ENCODE assay signal across 19 cellular contexts in the genomic region with DNA sequence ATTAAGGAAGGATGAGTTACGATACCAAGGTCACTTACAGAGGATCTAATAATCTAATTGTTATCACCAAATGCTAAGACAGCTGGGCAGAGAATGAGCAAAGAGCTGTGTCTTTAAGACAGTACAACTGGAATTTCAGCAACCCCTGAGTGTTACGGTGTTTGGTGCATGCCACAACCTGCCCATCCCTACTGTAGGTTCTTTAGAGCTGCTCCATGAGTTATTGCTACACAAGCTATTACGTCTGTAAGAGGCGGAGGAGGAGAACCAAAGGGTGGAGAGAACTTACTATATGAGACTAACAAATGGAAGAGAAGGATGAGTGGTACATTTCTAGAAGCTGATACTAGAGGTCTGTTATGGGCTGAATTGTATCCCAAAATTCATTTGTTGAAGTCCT. TPM values are rescaled to one million over a fixed set of nuclear protein-coding genes. Genes with fewer than 3 reads are reported as not detected.
A peak's percentile ranks its signal among the peaks of the same experiment; 100 is the strongest.
DNase-seq lines count a peak whose midpoint lies in the region; ATAC-seq, FAIRE-seq and TF ChIP-seq lines count a peak whose summit lies in the region.
"Had no signal": no experiment of that assay in that cellular context is flagged by ENCODE, and none has a peak within 500 bp of the region (broad histone marks: within the 10 kb centered on the region; RNA-seq: fewer than 3 reads in every experiment).

No MANE protein-coding gene starts in this region.

- in situ Hi-C loops in Panc1 (cut with HindIII; ENCODE audit: low pct_unique_long_range_greater_than_20kb, low sequenced_read_pairs) = no loop called here

- peak overlapping the region; percentile 82 for H3K4me2 ChIP-seq in keratinocyte (ENCODE audit: control insufficient read depth, extremely low read depth, insufficient read depth, low read depth, low read length)

- H3K9me1 ChIP-seq in keratinocyte (ENCODE audit: control insufficient read depth, extremely low read depth, insufficient read depth, low read length) = no peaks in the 10 kb centered on the region

- H3K27me3 ChIP-seq in Panc1 (ENCODE audit: control insufficient read depth, insufficient read depth, low read length) = no peaks in the 10 kb centered on the region
- no peaks in the 10 kb centered on the region for H3K27me3 ChIP-seq in keratinocyte (ENCODE audit: control insufficient read depth, extremely low read depth, insufficient read depth, low read length)
- H3K27me3 ChIP-seq in ascending aorta = no peaks in the 10 kb centered on the region
- H3K27me3 ChIP-seq: heart right ventricle, transverse colon had no signal

- peak overlapping the region; percentile 91; the same call in 1 of the 2 replicates for H3K27ac ChIP-seq in 22Rv1
- H3K27ac ChIP-seq in Panc1 (ENCODE audit: low read length) = peak overlapping the region; percentile 25; the same call in 1 of the 2 replicates
- peak overlapping the region; percentile 86 for H3K27ac ChIP-seq in keratinocyte (ENCODE audit: control insufficient read depth, insufficient read depth, low read length)
- no peak overlapping the region for H3K27ac ChIP-seq in ascending aorta
- H3K27ac ChIP-seq: heart right ventricle, transverse colon had no signal

- no peak for TF ChIP-seq CTCF in 22Rv1 (IDR thresholded peaks at IDR 0.05)
- TF ChIP-seq CTCF in Panc1 (IDR thresholded peaks at IDR 0.05) = no peak
- no peak for TF ChIP-seq CTCF in keratinocyte (optimal IDR thresholded peaks at IDR 0.05 in 1 of 3, IDR thresholded peaks at IDR 0.05 in 1 of 3, conservative IDR thresholded peaks at IDR 0.05 in 1 of 3; ENCODE audit: extremely low read depth in 1 of 3, insufficient read depth in 2 of 3, low read length in 3 of 3)
- TF ChIP-seq CTCF in ascending aorta (IDR thresholded peaks at IDR 0.05) = no peak

- dilution Hi-C loops in keratinocyte (cut with MboI; ENCODE audit: extremely low pct_ligation_motif_present, low sequenced_read_pairs) = no loop called here

- peaks cover 14% of the 10 kb centered on the region for H3K4me1 ChIP-seq in Panc1 (ENCODE audit: control insufficient read depth, insufficient read depth, low read length)
- peaks cover 42% of the 10 kb centered on the region for H3K4me1 ChIP-seq in keratinocyte (ENCODE audit: control insufficient read depth, extremely low read depth, insufficient read depth, low read length)
- H3K4me1 ChIP-seq in ascending aorta = peaks cover 5 to 6% of the 10 kb centered on the region in 2 donors

- H3K36me3 ChIP-seq in Panc1 (ENCODE audit: control insufficient read depth, insufficient read depth, low read length) (peaks cover 5% of the 10 kb centered on the region), keratinocyte (ENCODE audit: control insufficient read depth in 2 of 2, extremely low read depth in 1 of 2, insufficient read depth in 2 of 2, low read length in 2 of 2) (no peaks in the 10 kb centered on the region), ascending aorta (no peaks in the 10 kb centered on the region)
- H3K36me3 ChIP-seq: heart right ventricle, transverse colon had no signal

- intact Hi-C loops in Panc1 (cut with micrococcal nuclease; ENCODE audit: unreplicated experiment) = no loop called here
- intact Hi-C loops in ascending aorta (cut with DNase I) = no loop called here

- H2AFZ ChIP-seq in keratinocyte (ENCODE audit: control insufficient read depth, low read length) = peak overlapping the region; percentile 66

- FAIRE-seq in HTR-8/SVneo (lab: Jason Lieb, UNC) = no peak
- FAIRE-seq in keratinocyte (lab: Jason Lieb, UNC) = no peak

- CTCF ChIA-PET in Panc1 (lab: Charles Lee) = no interaction called here

- POLR2A ChIA-PET in Panc1 (lab: Charles Lee) = no interaction called here

- BruUV-seq in Panc1 (replicated peaks; lab: Mats Ljungman, UMichigan) = no TSS peak

- H3K9me3 ChIP-seq in Panc1 (ENCODE audit: control insufficient read depth, insufficient read depth, low read depth, low read length) (no peaks in the 10 kb centered on the region), keratinocyte (ENCODE audit: control insufficient read depth, low read depth, low read length) (no peaks in the 10 kb centered on the region), ascending aorta (no peaks in the 10 kb centered on the region)
- H3K9me3 ChIP-seq: heart right ventricle, transverse colon had no signal

- H3K79me2 ChIP-seq in keratinocyte (ENCODE audit: control insufficient read depth, insufficient read depth, low read length) = peaks cover 22% of the 10 kb centered on the region

- H3K9ac ChIP-seq in keratinocyte (ENCODE audit: control insufficient read depth, extremely low read depth, insufficient read depth, low read length) = no peak overlapping the region

- no peak overlapping the region for H3K4me3 ChIP-seq in Panc1 (ENCODE audit: low read depth in 2 of 2, low read length in 2 of 2)
- H3K4me3 ChIP-seq in keratinocyte (ENCODE audit: control insufficient read depth in 2 of 3, extremely low read depth in 1 of 3, insufficient read depth in 2 of 3, low read depth in 1 of 3, low read length in 3 of 3) = peak overlapping the region in 2 of 3 experiments; percentile 20 to 22
- H3K4me3 ChIP-seq in ascending aorta = no peak overlapping the region
- H3K4me3 ChIP-seq: heart right ventricle, transverse colon had no signal

- DNase-seq in HTR-8/SVneo (ENCODE audit: insufficient read length, low spot score) (peak; percentile 86), Panc1 (ENCODE audit: low read depth, low spot score) (no peak), keratinocyte (ENCODE audit: low read depth, low spot score) (peak; percentile 82), NCI-H1417 treated with DMSO at 0.1 percent for 48 hours (lab: John Stamatoyannopoulos, UW) (no peak), ascending aorta (ENCODE audit: low spot score in 2 of 2) (no peak), NCI-H187 (lab: John Stamatoyannopoulos, UW) (no peak)
- no peak for DNase-seq in activated CD4-positive, CD25-positive, alpha-beta regulatory T cell treated with anti-CD3 and anti-CD28 coated beads, Interleukin-2, amount 50 U/mL, for 72 hours
- DNase-seq: activated CD4-positive, alpha-beta T cell treated with anti-CD3 and anti-CD28 coated beads for 1 hour; activated naive CD8-positive, alpha-beta T cell treated with anti-CD3 and anti-CD28 coated beads, Interleukin-2, amount 50 U/mL, for 24 hours; effector CD4-positive, alpha-beta T cell; heart right ventricle; NCI-H1048; Right ventricle myocardium superior; transverse colon had no signal

- ATAC-seq in Panc1 = no peak
- ATAC-seq: activated naive CD8-positive, alpha-beta T cell treated with anti-CD3 and anti-CD28 coated beads, Interleukin-2, amount 50 U/mL, for 24 hours; heart right ventricle; stimulated activated effector memory CD8-positive, alpha-beta T cell treated with anti-CD3 and anti-CD28 coated beads, Interleukin-12 subunit alpha, Interleukin-12 subunit beta, amount 100 ng/mL, for 72 hours had no signal

- no peaks in the 10 kb centered on the region for H4K20me1 ChIP-seq in keratinocyte (ENCODE audit: control insufficient read depth, extremely low read depth, insufficient read depth, low read length)

RNA-seq across cellular contexts. Expression of a gene that starts 14.2 kb away (rescaled TPM):
- total RNA-seq in Panc1 (2021; ENCODE audit: unreplicated experiment) = not detected
- polyA plus RNA-seq in Panc1 (2012; ENCODE audit: insufficient read length) = not detected
- not detected in 3 replicates for polyA plus RNA-seq in keratinocyte
- not detected for polyA plus RNA-seq in keratinocyte (2011; ENCODE audit: low read depth)
- polyA plus RNA-seq in keratinocyte (2011; cell fraction: cytosol; rRNA removed) = not detected in 2 replicates
- not detected in 2 replicates for polyA plus RNA-seq in keratinocyte (2011; cell fraction: nucleus; rRNA removed)
- polyA plus RNA-seq in keratinocyte (2012; ENCODE audit: low replicate concordance) = not detected in 2 replicates
- polyA minus RNA-seq in keratinocyte = not detected in 3 replicates
- polyA minus RNA-seq in keratinocyte (2011; cell fraction: cytosol; rRNA and poly(A)+ RNA removed) = not detected
- not detected in 2 replicates for polyA minus RNA-seq in keratinocyte (2011; cell fraction: nucleus; rRNA and poly(A)+ RNA removed)
- not detected for total RNA-seq in ascending aorta
- total RNA-seq: activated T-helper 2 cell treated with anti-CD3 and anti-CD28 coated beads, Interferon-gamma antibody, Interleukin-2, Interleukin-4, amounts not matched to agents 10 μg/mL and 5 μg/mL and 100 μg/mL, durations not matched to agents 14 hours and 24 hours and 36 hours; cardiac septum; heart right ventricle; Right ventricle myocardium superior; transverse colon had no signal
- polyA plus RNA-seq: heart right ventricle, neural cell had no signal

RNA-seq across cellular contexts. Expression of a gene that starts 45.1 kb away (rescaled TPM):
- total RNA-seq in Panc1 (2021; ENCODE audit: unreplicated experiment) = 131 TPM
- polyA plus RNA-seq in Panc1 (2012; ENCODE audit: insufficient read length) = 54.5 TPM
- 66.7 to 85.8 TPM (median 82.2 TPM) in 3 replicates for polyA plus RNA-seq in keratinocyte
- 45.5 TPM for polyA plus RNA-seq in keratinocyte (2011; ENCODE audit: low read depth)
- polyA plus RNA-seq in keratinocyte (2011; cell fraction: cytosol; rRNA removed) = 44.9 and 65.8 TPM in 2 replicates
- 152 and 190 TPM in 2 replicates for polyA plus RNA-seq in keratinocyte (2011; cell fraction: nucleus; rRNA removed)
- 33.7 and 67.2 TPM in 2 replicates for polyA plus RNA-seq in keratinocyte (2012; ENCODE audit: low replicate concordance)
- 229 to 338 TPM (median 299 TPM) in 3 replicates for polyA minus RNA-seq in keratinocyte
- 97.5 TPM for polyA minus RNA-seq in keratinocyte (2011; cell fraction: cytosol; rRNA and poly(A)+ RNA removed)
- 414 and 609 TPM in 2 replicates for polyA minus RNA-seq in keratinocyte (2011; cell fraction: nucleus; rRNA and poly(A)+ RNA removed)
- 69.0 TPM for total RNA-seq in ascending aorta

RNA-seq across cellular contexts. Expression of a gene that starts 45.1 kb away (rescaled TPM):
- total RNA-seq in Panc1 (2021; ENCODE audit: unreplicated experiment) (11.4 TPM), ascending aorta (7.7 TPM)
- polyA plus RNA-seq in Panc1 (2012; ENCODE audit: insufficient read length) = 5.5 TPM
- 9.1 to 13.8 TPM (median 11.8 TPM) in 3 replicates for polyA plus RNA-seq in keratinocyte
- polyA plus RNA-seq in keratinocyte (2011; ENCODE audit: low read depth) = 24.4 TPM
- 7.1 and 11.1 TPM in 2 replicates for polyA plus RNA-seq in keratinocyte (2011; cell fraction: cytosol; rRNA removed)
- polyA plus RNA-seq in keratinocyte (2011; cell fraction: nucleus; rRNA removed) = 16.3 and 17.9 TPM in 2 replicates
- 6.9 and 8.0 TPM in 2 replicates for polyA plus RNA-seq in keratinocyte (2012; ENCODE audit: low replicate concordance)
- polyA minus RNA-seq in keratinocyte = 17.6 to 25.3 TPM (median 22.7 TPM) in 3 replicates
- 7.7 TPM for polyA minus RNA-seq in keratinocyte (2011; cell fraction: cytosol; rRNA and poly(A)+ RNA removed)
- 7.6 and 16.7 TPM in 2 replicates for polyA minus RNA-seq in keratinocyte (2011; cell fraction: nucleus; rRNA and poly(A)+ RNA removed)

Comparison
In these comparisons a context has a peak if more than half of its experiments do, and no peak if none do; other contexts are left out.
1. H3K27ac ChIP-seq: peak in 22Rv1 (single experiment), Panc1 (single experiment) and keratinocyte (single experiment); none in ascending aorta (0 of 2).
2. DNase-seq: peak in HTR-8/SVneo (single experiment) and keratinocyte (single experiment); none in Panc1 (single experiment), NCI-H1417 treated with DMSO at 0.1 percent for 48 hours (single experiment), ascending aorta (0 of 2), NCI-H187 (0 of 2) and activated CD4-positive, CD25-positive, alpha-beta regulatory T cell treated with anti-CD3 and anti-CD28 coated beads, Interleukin-2, amount 50 U/mL, for 72 hours (single experiment).
3. H3K4me3 ChIP-seq: peak in keratinocyte (2 of 3); none in Panc1 (0 of 2) and ascending aorta (0 of 2).